ENCODE assay signal across 10 cellular contexts in the genomic region with DNA sequence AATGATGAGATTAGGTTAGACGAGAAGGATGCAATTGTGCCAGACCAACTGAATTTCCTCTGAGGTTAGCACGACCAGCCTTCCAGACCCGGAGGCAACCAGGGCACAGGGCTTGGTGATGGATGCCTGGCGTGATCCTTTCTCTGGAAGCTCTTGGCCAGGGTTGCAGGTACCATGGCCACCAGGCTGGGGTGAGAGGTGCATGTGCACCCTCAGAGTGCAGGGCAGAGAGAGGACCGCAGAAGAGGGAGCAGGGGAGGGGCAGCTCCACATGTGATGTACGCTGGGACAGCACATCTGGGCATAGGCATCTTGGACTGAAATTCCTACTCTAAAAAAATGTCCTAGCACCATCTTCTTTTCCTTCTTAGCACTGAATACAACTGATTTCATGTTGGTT. TPM values are rescaled to one million over a fixed set of nuclear protein-coding genes. Genes with fewer than 3 reads are reported as not detected.
"Had no signal": no experiment of that assay in that cellular context is flagged by ENCODE, and none has a peak within 500 bp of the region (broad histone marks: within the 10 kb centered on the region; RNA-seq: fewer than 3 reads in every experiment).

No MANE protein-coding gene starts in this region.

- H3K4me3 ChIP-seq: GM23338 had no signal

- FAIRE-seq: H1, H54, HepG2 had no signal

- H3K27ac ChIP-seq: HL-60 had no signal

- DNase-seq: H9, HCEC 1CT, KBM-7 had no signal

- ATAC-seq: GM23338, HepG2 had no signal

RNA-seq across cellular contexts. Expression of gene KCNJ1, which starts 10.9 kb away (rescaled TPM):
- total RNA-seq: GM23338, H9, HepG2, HT1080 had no signal
- polyA plus RNA-seq: HepG2 had no signal

RNA-seq across cellular contexts. Expression of gene KCNJ5, which starts 34.9 kb away (rescaled TPM):
- total RNA-seq: GM23338, H1, HepG2, HT1080 had no signal
- polyA plus RNA-seq: GM23338, HepG2, IgD-negative memory B cell had no signal
